In the genomic region with DNA sequence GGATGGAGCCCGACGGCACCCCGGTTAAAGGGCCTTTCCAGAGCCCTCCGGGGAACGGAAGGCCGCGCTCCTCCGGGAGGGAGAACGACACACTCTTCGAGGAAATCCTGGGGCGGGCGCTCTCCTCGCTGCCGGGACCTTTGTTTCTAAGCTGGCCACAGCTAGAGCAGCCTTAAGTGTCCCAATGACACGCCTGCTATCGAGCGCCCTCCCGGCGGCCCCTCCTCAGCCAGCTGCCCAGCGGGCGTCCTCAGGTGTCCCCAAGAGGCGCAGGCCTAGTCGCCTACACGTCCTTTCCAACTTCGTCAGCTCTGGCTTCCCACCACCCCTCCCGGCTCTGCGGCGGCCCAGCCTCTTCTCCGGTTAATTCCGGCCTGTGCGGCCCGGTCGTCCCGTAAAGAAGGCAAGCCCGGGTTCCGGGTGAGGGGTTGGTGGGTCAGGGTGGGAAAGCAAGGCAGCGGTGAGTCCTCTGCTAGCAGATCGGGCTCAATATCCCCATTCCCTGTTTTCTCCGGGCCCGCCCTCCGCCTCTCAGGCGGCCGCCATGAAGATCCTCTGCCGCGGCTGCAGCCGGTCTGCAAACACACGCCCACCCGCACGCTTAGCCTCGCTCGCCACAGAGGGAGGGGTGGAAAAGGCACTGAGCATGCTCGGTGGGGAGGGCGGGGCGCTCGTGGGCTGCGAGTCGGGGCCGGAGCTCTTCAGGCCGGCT, we compare ENCODE assay signal across 8 cellular contexts. TPM values are rescaled to one million over a fixed set of nuclear protein-coding genes. Genes with fewer than 3 reads are reported as not detected.
DNase-seq lines count a peak whose midpoint lies in the region; ATAC-seq and TF ChIP-seq lines count a peak whose summit lies in the region.

No MANE protein-coding gene starts in this region.

- ATAC-seq in GM21360 (IDR thresholded peaks at IDR 0.05; ENCODE audit: unreplicated experiment), result peak; percentile 88

- no peaks in the 10 kb centered on the region for H3K4me1 ChIP-seq in endodermal cell (ENCODE audit: control insufficient read depth, insufficient read depth, low read length)

- H3K4me3 Mint-ChIP-seq in Calu3 (ENCODE audit: low read depth, unreplicated experiment) (peak overlapping the region; percentile 80), endodermal cell (peak overlapping the region; percentile 93)

- H3K27ac Mint-ChIP-seq in Calu3 (ENCODE audit: unreplicated experiment) (peak overlapping the region; percentile 75), endodermal cell (peak overlapping the region; percentile 98)

- DNase-seq in Calu3, result peak; percentile 91
- peak; percentile 74 for DNase-seq in HS-5 (ENCODE audit: low read depth)
- DNase-seq in NK-92 treated with Interleukin-12 subunit alpha and Interleukin-12 subunit beta, amount 100 ng/mL, for 24 hours (lab: John Stamatoyannopoulos, UW), result peak; percentile 55
- peak; percentile 80 for DNase-seq in activated CD8-positive, alpha-beta memory T cell treated with anti-CD3 and anti-CD28 coated beads, Interleukin-2, amount 50 U/mL, for 1 hour (ENCODE audit: extremely low read depth)
- DNase-seq in endodermal cell, result peak; percentile 97
- peak; percentile 95 for DNase-seq in midbrain (lab: John Stamatoyannopoulos, UW)
- DNase-seq in stimulated activated CD8-positive, alpha-beta memory T cell treated with anti-CD3 and anti-CD28 coated beads, Interleukin-15, amount 100 ng/mL, for 4 hours (ENCODE audit: low read depth in 2 of 2), result peak; percentile 84 to 87

- no peaks in the 10 kb centered on the region for H3K27me3 ChIP-seq in endodermal cell (ENCODE audit: control insufficient read depth, insufficient read depth, low read length, poor library complexity, severe bottlenecking)

- no TSS peak for BruUV-seq in Calu3 (replicated peaks; lab: Mats Ljungman, UMichigan)

- H3K36me3 ChIP-seq in endodermal cell (ENCODE audit: control insufficient read depth, insufficient read depth, low read length), result no peaks in the 10 kb centered on the region

- 0% methylated on average over 19 to 59 of the region's 59 CpGs for WGBS in endodermal cell (ENCODE audit: insufficient coverage in 1 of 2, insufficient read length in 1 of 2), 2 experiments

- H3K27me3 Mint-ChIP-seq in Calu3 (ENCODE audit: unreplicated experiment) (no peaks in the 10 kb centered on the region), endodermal cell (ENCODE audit: insufficient read depth) (no peaks in the 10 kb centered on the region)

- no peaks in the 10 kb centered on the region for H3K9me3 Mint-ChIP-seq in Calu3 (ENCODE audit: low read depth, unreplicated experiment)
- no peaks in the 10 kb centered on the region for H3K9me3 Mint-ChIP-seq in endodermal cell

- intact Hi-C loops in Calu3 (cut with micrococcal nuclease; ENCODE audit: unreplicated experiment), result loop anchor here (5.0 kb wide), 1 partner anchor 127 kb away; no protein-coding TSS in a partner anchor

- H3K9ac ChIP-seq in endodermal cell (ENCODE audit: extremely low read depth, low read length, poor library complexity, severe bottlenecking), result peak overlapping the region; percentile 92

- peak overlapping the region; percentile 90 for H3K4me3 ChIP-seq in endodermal cell (ENCODE audit: low read length)

- CTCF ChIA-PET in Calu3 (lab: Charles Lee), result interaction anchor here (0.6 to 1.2 kb wide), 3 partner anchors 81 to 668 kb away, joined by 3 to 5 read pairs (median 3); a partner anchor contains a TSS

- H3K9me3 ChIP-seq in endodermal cell (ENCODE audit: control insufficient read depth, low read length), result no peaks in the 10 kb centered on the region

- peaks cover 34% of the 10 kb centered on the region for H3K36me3 Mint-ChIP-seq in Calu3 (ENCODE audit: insufficient read depth, unreplicated experiment)
- H3K36me3 Mint-ChIP-seq in endodermal cell (ENCODE audit: low read depth), result no peaks in the 10 kb centered on the region

- peaks cover 15% of the 10 kb centered on the region for H3K4me1 Mint-ChIP-seq in Calu3 (ENCODE audit: low read depth, unreplicated experiment)
- peaks cover 25% of the 10 kb centered on the region for H3K4me1 Mint-ChIP-seq in endodermal cell

- peak overlapping the region; percentile 92 for H3K27ac ChIP-seq in endodermal cell (ENCODE audit: low read depth, low read length)

- no peak for TF ChIP-seq CTCF in Calu3 (IDR thresholded peaks at IDR 0.05; ENCODE audit: unreplicated experiment)
- TF ChIP-seq CTCF in endodermal cell (conservative IDR thresholded peaks at IDR 0.05), result no peak

RNA-seq across cellular contexts. Expression of a gene that starts 0.4 kb away (rescaled TPM):
- 22.3 and 27.9 TPM in 2 replicates for total RNA-seq in Calu3 (2022)
- total RNA-seq in endodermal cell, result 10 to 100 TPM; 34.0 to 37.9 TPM
- 40.6 TPM for polyA plus RNA-seq in endodermal cell (2013, experiment 1 of 2)
- 38.8 TPM for polyA plus RNA-seq in endodermal cell (2013, experiment 2 of 2)

Comparison
In these comparisons a context has a peak if more than half of its experiments do, and no peak if none do; other contexts are left out.
1. Peak in every context shown above with its lines: DNase-seq, ATAC-seq, H3K4me3 ChIP-seq and H3K27ac ChIP-seq.